8 cellular contexts compared by ENCODE assay signal in genomic region chr16:4768549-4769305, GRCh38. TPM values are rescaled to one million over a fixed set of nuclear protein-coding genes. Genes with fewer than 3 reads are reported as not detected.
DNase-seq lines count a peak whose midpoint lies in the region; ATAC-seq and TF ChIP-seq lines count a peak whose summit lies in the region.

No MANE protein-coding gene starts in this region.

- peak overlapping the region; percentile 52 for H3K4me3 ChIP-seq in A673 (ENCODE audit: low read depth, low read length, poor library complexity, severe bottlenecking)
- H3K4me3 ChIP-seq in spleen = peak overlapping the region; percentile 36 to 97 (median 74)

- POLR2A ChIA-PET in A673 (lab: Charles Lee; ENCODE audit: low non-redundant PET) = no interaction called here

- peak in 1 of 3 donors; percentile 54 for TF ChIP-seq POLR2A in spleen (IDR thresholded peaks at IDR 0.05)

- WGBS in spleen, 5 donors = 4 to 8% (median 5%) methylated on average over 35 to 48 of the region's 48 CpGs

- no peaks in the 10 kb centered on the region for H3K27me3 Mint-ChIP-seq in central memory CD8-positive, alpha-beta T cell

- BruUV-seq in A673 (replicated peaks; lab: Mats Ljungman, UMichigan) = no TSS peak

- H3K36me3 Mint-ChIP-seq in central memory CD8-positive, alpha-beta T cell (ENCODE audit: insufficient read depth) = peaks cover 15% of the 10 kb centered on the region

- ATAC-seq in GM18861 (IDR thresholded peaks at IDR 0.05; ENCODE audit: unreplicated experiment) (peak; percentile 40), HG03103 (IDR thresholded peaks at IDR 0.05; ENCODE audit: low read depth, unreplicated experiment) (peak; percentile 66)
- ATAC-seq in central memory CD8-positive, alpha-beta T cell (replicated peaks; ENCODE audit: extremely low read depth, poor library complexity, severe bottlenecking) = peak; percentile 41

- peak overlapping the region; percentile 89 for H3K4me3 Mint-ChIP-seq in central memory CD8-positive, alpha-beta T cell

- no peak for TF ChIP-seq CTCF in A673 (conservative IDR thresholded peaks at IDR 0.05; ENCODE audit: low read depth, low read length)
- peak in 1 of 11 experiments; percentile 25 for TF ChIP-seq CTCF in spleen (IDR thresholded peaks at IDR 0.05 in 8 of 11, conservative IDR thresholded peaks at IDR 0.05 in 3 of 11)

- H3K27ac ChIP-seq in A673 (ENCODE audit: low read depth, low read length, poor library complexity, severe bottlenecking) (peak overlapping the region; percentile 75), spleen (peak overlapping the region; percentile 53 to 95 (median 88))

- H3K4me1 ChIP-seq in A673 (ENCODE audit: insufficient read depth, low read length, poor library complexity, severe bottlenecking) = peaks cover 13% of the 10 kb centered on the region
- peaks cover 24 to 52% (median 45%) of the 10 kb centered on the region in 6 donors for H3K4me1 ChIP-seq in spleen

- DNase-seq in A673 (ENCODE audit: low spot score) = peak; percentile 99
- peak; percentile 99 for DNase-seq in NCI-H2227 (lab: John Stamatoyannopoulos, UW; ENCODE audit: unreplicated experiment)
- peak; percentile 62 for DNase-seq in activated CD4-positive, CD25-positive, alpha-beta regulatory T cell treated with anti-CD3 and anti-CD28 coated beads, Interleukin-2, amount 50 U/mL, for 16 hours (ENCODE audit: low read depth, low spot score)
- DNase-seq in central memory CD8-positive, alpha-beta T cell (ENCODE audit: low spot score in 2 of 2) = peak; percentile 48 to 67
- DNase-seq in iris pigment epithelial cell (ENCODE audit: low read depth) = peak; percentile 96
- peak; percentile 96 for DNase-seq in spleen

- intact Hi-C loops in A673 (cut with micrococcal nuclease; ENCODE audit: unreplicated experiment) (no loop called here), spleen (cut with DNase I; ENCODE audit: low total_unique reads) (loop anchor here (5.0 kb wide), 1 partner anchor 34 kb away; the partner anchor contains the start of gene ROGDI)

- peak overlapping the region; percentile 5 for H3K27ac Mint-ChIP-seq in central memory CD8-positive, alpha-beta T cell (ENCODE audit: low read depth)

- CTCF ChIA-PET in A673 (lab: Charles Lee) = interaction anchor here (0.6 kb wide), 1 partner anchor 35 kb away, joined by 3 read pairs; the partner anchor contains the start of genes ANKS3 and DNAAF8

- H3K4me1 Mint-ChIP-seq in central memory CD8-positive, alpha-beta T cell = peaks cover 25% of the 10 kb centered on the region

- no peaks in the 10 kb centered on the region for H3K9me3 Mint-ChIP-seq in central memory CD8-positive, alpha-beta T cell

- H3K9me3 ChIP-seq in A673 (ENCODE audit: low read depth, low read length, poor library complexity, severe bottlenecking) = no peaks in the 10 kb centered on the region
- no peaks in the 10 kb centered on the region for H3K9me3 ChIP-seq in spleen

- H3K27me3 ChIP-seq in A673 (replicated peaks; ENCODE audit: insufficient read depth, low read depth, low read length, poor library complexity) (no peaks in the 10 kb centered on the region), spleen (replicated peaks in 1 of 7) (no peaks in the 10 kb centered on the region)

- H3K36me3 ChIP-seq in A673 (ENCODE audit: insufficient read depth, low read length, poor library complexity, severe bottlenecking) (peaks cover 15% of the 10 kb centered on the region), spleen (peaks cover 0 to 18% (median 5%) of the 10 kb centered on the region in 6 donors)

RNA-seq across cellular contexts. Expression of gene ZNF500, which starts 1.8 kb away (rescaled TPM):
- total RNA-seq in A673 (2021) = 16.8 and 19.1 TPM in 2 replicates
- total RNA-seq in spleen = 10 to 100 TPM; 12.0 to 32.3 (median 22.2) TPM
- 10 to 100 TPM in 1 of 3 donors, 1 to 10 TPM in 2; 2.5 to 19.0 (median 3.5) TPM for polyA plus RNA-seq in spleen

RNA-seq across cellular contexts. Expression of gene SEPTIN12, which starts 19.4 kb away (rescaled TPM):
- total RNA-seq in A673 (2021) (not detected in 2 replicates), spleen (not detected)
- under 1 TPM in 1 of 3 donors, not detected in 2; 0.37 TPM for polyA plus RNA-seq in spleen

RNA-seq across cellular contexts. Expression of gene SMIM22, which starts 26.4 kb away (rescaled TPM):
- total RNA-seq in A673 (2021) (not detected in 2 replicates), spleen (not detected)
- polyA plus RNA-seq in spleen = not detected

RNA-seq across cellular contexts. Expression of gene ROGDI, which starts 33.7 kb away (rescaled TPM):
- total RNA-seq in A673 (2021) = 2.9 and 3.3 TPM in 2 replicates
- 10 to 100 TPM; 25.5 to 41.4 (median 31.5) TPM for total RNA-seq in spleen
- polyA plus RNA-seq in spleen = 10 to 100 TPM; 24.6 to 47.5 (median 41.6) TPM

RNA-seq across cellular contexts. Expression of gene DNAAF8, which starts 34.4 kb away (rescaled TPM):
- total RNA-seq in A673 (2021) = 0.15 and 0.72 TPM in 2 replicates
- total RNA-seq in spleen = 1 to 10 TPM in 1 of 7 donors, under 1 TPM in 3, not detected in 3; 0.57 to 1.2 (median 0.74) TPM
- under 1 TPM; 0.17 to 0.35 (median 0.30) TPM for polyA plus RNA-seq in spleen

Comparison
In these comparisons a context has a peak if more than half of its experiments do, and no peak if none do; other contexts are left out.
1. Peak in every context shown above with its lines: DNase-seq, ATAC-seq, H3K4me3 ChIP-seq and H3K27ac ChIP-seq.